ENCODE assay signal across 8 cellular contexts in the genomic region with DNA sequence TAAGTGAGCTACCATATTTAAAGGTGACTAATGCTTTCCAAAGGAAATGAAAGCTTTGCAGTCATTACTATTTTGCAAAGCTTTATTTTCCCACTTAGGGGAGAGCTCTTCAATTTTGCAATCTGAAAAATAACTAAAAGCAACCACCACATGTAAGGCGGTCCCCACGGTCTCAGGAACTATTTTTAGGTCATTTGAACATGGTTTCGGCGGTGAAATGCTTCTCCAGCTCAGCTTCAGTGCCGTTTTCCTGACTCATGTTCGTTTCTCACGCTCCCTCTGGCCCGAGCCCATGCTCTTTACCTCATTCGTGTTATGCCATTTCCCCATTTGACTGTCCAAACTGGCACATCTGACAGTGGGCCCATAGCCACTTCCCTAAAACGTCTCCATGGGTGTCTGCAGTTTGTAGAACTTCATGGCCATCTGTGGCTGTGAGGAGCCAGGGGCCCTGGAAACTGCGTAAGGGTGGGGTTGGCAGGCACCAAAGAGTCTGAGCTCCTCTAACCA. TPM values are rescaled to one million over a fixed set of nuclear protein-coding genes. Genes with fewer than 3 reads are reported as not detected.
DNase-seq lines count a peak whose midpoint lies in the region; ATAC-seq, FAIRE-seq and TF ChIP-seq lines count a peak whose summit lies in the region.
"Had no signal": no experiment of that assay in that cellular context is flagged by ENCODE, and none has a peak within 500 bp of the region (broad histone marks: within the 10 kb centered on the region; RNA-seq: fewer than 3 reads in every experiment).

No MANE protein-coding gene starts in this region.

- no peak overlapping the region for H3K27ac ChIP-seq in effector memory CD4-positive, alpha-beta T cell (ENCODE audit: insufficient read depth, low read length, poor library complexity, severe bottlenecking)
- peak overlapping the region in 3 of 4 donors; percentile 36 to 52 (median 42) for H3K27ac ChIP-seq in sigmoid colon

- 57 to 83% methylated on average over 11 of the region's 11 CpGs for WGBS in sigmoid colon, 2 donors

- ATAC-seq in GM18907 (IDR thresholded peaks at IDR 0.05; ENCODE audit: unreplicated experiment) (peak; percentile 72), HG02943 (IDR thresholded peaks at IDR 0.05; ENCODE audit: low read depth, unreplicated experiment) (peak; percentile 59)

- no peaks in the 10 kb centered on the region for H3K36me3 Mint-ChIP-seq in T-helper 1 cell treated with Interleukin-12 subunit alpha and Interleukin-12 subunit beta and Interleukin-4 antibody, amounts not matched to agents 30 μg/mL and 1 μg/mL, for 36 hours (ENCODE audit: low read depth)

- no peaks in the 10 kb centered on the region for H3K27me3 Mint-ChIP-seq in T-helper 1 cell treated with Interleukin-12 subunit alpha and Interleukin-12 subunit beta and Interleukin-4 antibody, amounts not matched to agents 30 μg/mL and 1 μg/mL, for 36 hours (ENCODE audit: low read depth)

- H3K27me3 ChIP-seq in effector memory CD4-positive, alpha-beta T cell (replicated peaks; ENCODE audit: control insufficient read depth, insufficient read depth, low read length, poor library complexity, severe bottlenecking): no peaks in the 10 kb centered on the region
- no peaks in the 10 kb centered on the region for H3K27me3 ChIP-seq in sigmoid colon

- peak in 3 of 4 donors; percentile 14 to 75 (median 51) for TF ChIP-seq EP300 in sigmoid colon (IDR thresholded peaks at IDR 0.05)

- peaks cover 26% of the 10 kb centered on the region for H3K4me1 ChIP-seq in effector memory CD4-positive, alpha-beta T cell (ENCODE audit: control insufficient read depth, insufficient read depth, low read length, poor library complexity, severe bottlenecking)
- peaks cover 0 to 6% (median 0%) of the 10 kb centered on the region in 4 donors for H3K4me1 ChIP-seq in sigmoid colon

- H3K9me3 ChIP-seq in effector memory CD4-positive, alpha-beta T cell (ENCODE audit: control insufficient read depth, low read length): no peaks in the 10 kb centered on the region
- no peaks in the 10 kb centered on the region for H3K9me3 ChIP-seq in sigmoid colon

- H3K4me3 ChIP-seq in effector memory CD4-positive, alpha-beta T cell (ENCODE audit: insufficient read depth, low read depth, low read length, poor library complexity, severe bottlenecking): peak overlapping the region; percentile 10
- no peak overlapping the region for H3K4me3 ChIP-seq in sigmoid colon

- intact Hi-C loops in sigmoid colon (cut with DNase I): no loop called here

- DNase-seq in effector memory CD4-positive, alpha-beta T cell: no peak
- DNase-seq in sigmoid colon (peak; percentile 84), HTR-8/SVneo (ENCODE audit: insufficient read length, low spot score) (no peak), DMS79 treated with DMSO at 0.1 percent for 48 hours (lab: John Stamatoyannopoulos, UW) (no peak)

- H3K27ac Mint-ChIP-seq in T-helper 1 cell treated with Interleukin-12 subunit alpha and Interleukin-12 subunit beta and Interleukin-4 antibody, amounts not matched to agents 30 μg/mL and 1 μg/mL, for 36 hours: peak overlapping the region; percentile 77

- peaks cover 5% of the 10 kb centered on the region for H3K9me3 Mint-ChIP-seq in T-helper 1 cell treated with Interleukin-12 subunit alpha and Interleukin-12 subunit beta and Interleukin-4 antibody, amounts not matched to agents 30 μg/mL and 1 μg/mL, for 36 hours

- no peaks in the 10 kb centered on the region for H3K36me3 ChIP-seq in effector memory CD4-positive, alpha-beta T cell (ENCODE audit: control insufficient read depth, insufficient read depth, low read length)
- no peaks in the 10 kb centered on the region for H3K36me3 ChIP-seq in sigmoid colon

- TF ChIP-seq CTCF in sigmoid colon (IDR thresholded peaks at IDR 0.05): no peak

- no peak for FAIRE-seq in HTR-8/SVneo (lab: Jason Lieb, UNC)
- FAIRE-seq: TTC549 had no signal

- no peak for TF ChIP-seq POLR2A in sigmoid colon (IDR thresholded peaks at IDR 0.05)

- H3K4me1 Mint-ChIP-seq in T-helper 1 cell treated with Interleukin-12 subunit alpha and Interleukin-12 subunit beta and Interleukin-4 antibody, amounts not matched to agents 30 μg/mL and 1 μg/mL, for 36 hours (ENCODE audit: low read depth): peaks cover 51% of the 10 kb centered on the region

- H3K4me3 Mint-ChIP-seq in T-helper 1 cell treated with Interleukin-12 subunit alpha and Interleukin-12 subunit beta and Interleukin-4 antibody, amounts not matched to agents 30 μg/mL and 1 μg/mL, for 36 hours: peak overlapping the region; percentile 48

RNA-seq across cellular contexts. Expression of gene ADTRP, which starts 46.5 kb away (rescaled TPM):
- under 1 TPM in 1 of 4 donors, not detected in 3; 0.36 TPM for total RNA-seq in sigmoid colon
- 10 to 100 TPM; 27.6 to 86.9 (median 34.7) TPM for polyA plus RNA-seq in sigmoid colon
